31 cellular contexts compared by ENCODE assay signal in the genomic region with DNA sequence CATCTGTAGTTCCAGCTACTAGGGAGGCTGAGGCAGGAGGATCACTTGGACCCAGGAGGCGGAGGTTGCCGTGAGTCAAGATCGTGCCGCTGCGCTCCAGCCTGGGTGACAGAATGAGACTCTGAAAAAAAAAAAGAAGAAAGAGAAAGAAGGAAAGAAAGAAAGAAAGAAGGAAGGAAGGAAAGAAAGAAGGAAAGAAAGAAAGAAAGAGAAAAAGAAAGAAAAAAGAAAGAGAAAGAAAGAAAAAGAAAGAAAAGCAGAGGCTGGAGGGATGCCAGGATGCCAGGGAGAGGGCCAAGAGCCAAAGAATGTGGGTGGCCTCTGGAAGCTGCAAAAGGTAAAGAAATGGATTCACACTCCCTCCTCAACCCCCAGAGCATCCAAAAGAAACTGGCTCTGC. TPM values are rescaled to one million over a fixed set of nuclear protein-coding genes. Genes with fewer than 3 reads are reported as not detected.
"Had no signal": no experiment of that assay in that cellular context is flagged by ENCODE, and none has a peak within 500 bp of the region (broad histone marks: within the 10 kb centered on the region; RNA-seq: fewer than 3 reads in every experiment).

No MANE protein-coding gene starts in this region.

- H3K36me3 ChIP-seq: left ventricle myocardium inferior, ovary, prostate gland, sigmoid colon, spleen, suprapubic skin, thoracic aorta, tibial artery, uterus had no signal

- H3K36me3 Mint-ChIP-seq: natural killer cell treated with Interleukin-12 subunit alpha and Interleukin-12 subunit beta and Interleukin-15 and Interleukin-18, amount 100 ng/mL, for 72 hours; stimulated activated effector memory CD8-positive, alpha-beta T cell treated with anti-CD3 and anti-CD28 coated beads, Interleukin-12 subunit alpha, Interleukin-12 subunit beta, amount 100 ng/mL, for 72 hours; type B pancreatic cell had no signal

- H3K27me3 ChIP-seq: hepatocyte, ovary, sigmoid colon, tibial artery, uterus had no signal

- H3K4me3 ChIP-seq: hepatocyte, left ventricle myocardium inferior, lung, mucosa of descending colon, ovary, prostate gland, sigmoid colon, spleen, suprapubic skin, thoracic aorta, tibial artery, uterus had no signal

- H3K9me3 Mint-ChIP-seq: natural killer cell treated with Interleukin-12 subunit alpha and Interleukin-12 subunit beta and Interleukin-15 and Interleukin-18, amount 100 ng/mL, for 72 hours; stimulated activated effector memory CD8-positive, alpha-beta T cell treated with anti-CD3 and anti-CD28 coated beads, Interleukin-12 subunit alpha, Interleukin-12 subunit beta, amount 100 ng/mL, for 72 hours had no signal

- H3K4me1 Mint-ChIP-seq: memory B cell; stimulated activated effector memory CD8-positive, alpha-beta T cell treated with anti-CD3 and anti-CD28 coated beads, Interleukin-12 subunit alpha, Interleukin-12 subunit beta, amount 100 ng/mL, for 72 hours had no signal

- H3K4me3 Mint-ChIP-seq: memory B cell; naive thymus-derived CD4-positive, alpha-beta T cell; natural killer cell treated with Interleukin-12 subunit alpha and Interleukin-12 subunit beta and Interleukin-15 and Interleukin-18, amount 100 ng/mL, for 72 hours; stimulated activated effector memory CD8-positive, alpha-beta T cell treated with anti-CD3 and anti-CD28 coated beads, Interleukin-12 subunit alpha, Interleukin-12 subunit beta, amount 100 ng/mL, for 72 hours; stimulated activated naive CD8-positive, alpha-beta T cell treated with anti-CD3 and anti-CD28 coated beads, Interleukin-15, Interleukin-2, amounts not matched to agents 100 ng/mL and 50 ng/mL, for 24 hours; type B pancreatic cell had no signal

- H3K27ac ChIP-seq: hepatocyte, left ventricle myocardium inferior, ovary, prostate gland, sigmoid colon, spleen, suprapubic skin, thoracic aorta, tibial artery, uterus had no signal

- H3K4me1 ChIP-seq: prostate gland, spleen, tibial artery, uterus had no signal

- H3K27ac Mint-ChIP-seq: memory B cell; naive thymus-derived CD4-positive, alpha-beta T cell; stimulated activated effector memory CD8-positive, alpha-beta T cell treated with anti-CD3 and anti-CD28 coated beads, Interleukin-12 subunit alpha, Interleukin-12 subunit beta, amount 100 ng/mL, for 72 hours; stimulated activated naive CD8-positive, alpha-beta T cell treated with anti-CD3 and anti-CD28 coated beads, Interleukin-15, Interleukin-2, amounts not matched to agents 100 ng/mL and 50 ng/mL, for 24 hours; type B pancreatic cell had no signal

- H3K9me3 ChIP-seq: mucosa of descending colon, ovary, prostate gland, sigmoid colon, suprapubic skin, thoracic aorta, tibial artery, uterus had no signal

- ATAC-seq: mucosa of descending colon; naive thymus-derived CD4-positive, alpha-beta T cell; natural killer cell treated with Interleukin-12 subunit alpha and Interleukin-12 subunit beta and Interleukin-15 and Interleukin-18, amount 100 ng/mL, for 72 hours; stimulated activated effector memory CD8-positive, alpha-beta T cell treated with anti-CD3 and anti-CD28 coated beads, Interleukin-12 subunit alpha, Interleukin-12 subunit beta, amount 100 ng/mL, for 72 hours had no signal

- DNase-seq: left ventricle myocardium inferior; midbrain; mucosa of descending colon; naive thymus-derived CD4-positive, alpha-beta T cell; ovary; retina; right cardiac atrium; sigmoid colon; small intestine; spleen; stimulated activated CD4-positive, alpha-beta T cell treated with anti-CD3 and anti-CD28 coated beads, Interleukin-4, amount 100 ng/mL, for 24 hours; stimulated activated naive CD4-positive, alpha-beta T cell; tibial artery; uterus had no signal

RNA-seq across cellular contexts. Expression of a gene that starts 8.2 kb away (rescaled TPM):
- total RNA-seq: kidney epithelial cell; left ventricle myocardium inferior; lower leg skin; mesenteric fat pad; myocyte; natural killer cell treated with Interleukin-12 subunit alpha and Interleukin-12 subunit beta and Interleukin-15 and Interleukin-18, amount 100 ng/mL, for 72 hours; omental fat pad; prostate gland; spleen; subcutaneous adipose tissue; suprapubic skin; thoracic aorta; ureter had no signal
- polyA plus RNA-seq: naive thymus-derived CD4-positive, alpha-beta T cell had no signal
